ENCODE assay signal across 8 cellular contexts in the genomic region with DNA sequence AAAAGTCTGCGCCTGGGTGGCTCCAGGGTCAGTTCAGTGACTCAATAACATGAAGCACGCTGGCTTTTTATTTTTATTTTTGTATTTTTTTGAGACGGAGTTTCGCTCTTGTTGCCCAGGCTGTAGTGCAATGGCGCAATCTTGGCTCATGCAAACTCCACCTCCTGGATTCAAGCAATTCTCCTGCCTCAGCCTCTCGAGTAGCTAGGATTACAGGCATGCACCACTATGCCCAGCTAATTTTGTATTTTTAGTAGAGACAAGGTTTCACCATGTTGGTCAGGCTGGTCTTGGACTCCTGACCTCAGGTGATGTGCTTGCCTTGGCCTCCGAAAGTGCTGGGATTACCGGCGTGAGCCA. TPM values are rescaled to one million over a fixed set of nuclear protein-coding genes. Genes with fewer than 3 reads are reported as not detected.
DNase-seq lines count a peak whose midpoint lies in the region; ATAC-seq and TF ChIP-seq lines count a peak whose summit lies in the region.
"Not testable (repeated sequence)": the region's sequence is repeated elsewhere in the genome, so short reads cannot be mapped to it uniquely, and the experiment has no call there.

No MANE protein-coding gene starts in this region.

- H4K20me1 ChIP-seq in BLaER1, result not testable (repeated sequence)

- H3K27ac ChIP-seq in BLaER1, result peak overlapping the region; percentile 28; the same call in 1 of the 2 replicates
- H3K27ac ChIP-seq in right lobe of liver, result peak overlapping the region; percentile 59 to 91 (median 82)
- H3K27ac ChIP-seq in thoracic aorta, result not testable (repeated sequence)

- DNase-seq in MV-4-11 (lab: John Stamatoyannopoulos, UW) (peak; percentile 83), SIG-M5 treated with dmso at 0.1 percent for 504 hours (lab: John Stamatoyannopoulos, UW; ENCODE audit: unreplicated experiment) (peak; percentile 54), right lobe of liver (peak in 1 of 3 donors; percentile 35)
- DNase-seq in epithelial cell of proximal tubule (ENCODE audit: low read depth); sciatic nerve (ENCODE audit: low spot score); thoracic aorta (ENCODE audit: low spot score): not testable (repeated sequence)

- H3K4me1 ChIP-seq in BLaER1, result peaks cover 24% of the 10 kb centered on the region
- H3K4me1 ChIP-seq in right lobe of liver, result peaks cover 0 to 14% (median 3%) of the 10 kb centered on the region in 4 donors
- not testable (repeated sequence) for H3K4me1 ChIP-seq in thoracic aorta (ENCODE audit: control insufficient read depth in 1 of 2, low read depth in 2 of 2)

- TF ChIP-seq POLR2A in right lobe of liver (IDR thresholded peaks at IDR 0.05), result not testable (repeated sequence)

- not testable (repeated sequence) for H3K27me3 ChIP-seq in BLaER1; right lobe of liver; thoracic aorta (replicated peaks; ENCODE audit: insufficient read depth)

- peaks cover 10% of the 10 kb centered on the region for H3K9me3 ChIP-seq in BLaER1
- H3K9me3 ChIP-seq in right lobe of liver, thoracic aorta: not testable (repeated sequence)

- not testable (repeated sequence) for TF ChIP-seq CTCF in epithelial cell of proximal tubule (conservative IDR thresholded peaks at IDR 0.05; ENCODE audit: low read depth, low read length); right lobe of liver (IDR thresholded peaks at IDR 0.05); thoracic aorta (IDR thresholded peaks at IDR 0.05)

- H3K36me3 ChIP-seq in BLaER1, right lobe of liver, thoracic aorta: not testable (repeated sequence)

- peak; percentile 3 for ATAC-seq in GM19438 (IDR thresholded peaks at IDR 0.05; ENCODE audit: low read depth, unreplicated experiment)
- ATAC-seq in right lobe of liver, result peak; percentile 50 to 71 (median 60)
- ATAC-seq in sciatic nerve, result peak; percentile 27
- not testable (repeated sequence) for ATAC-seq in thoracic aorta (ENCODE audit: insufficient number of reproducible peaks, low FRiP score, low read depth)

- not testable (repeated sequence) for H3K9ac ChIP-seq in BLaER1

- H3K4me2 ChIP-seq in BLaER1, result peak overlapping the region; percentile 39

- intact Hi-C loops in right lobe of liver (cut with DNase I); sciatic nerve (cut with DNase I): not testable (repeated sequence)

- not testable (repeated sequence) for H3K4me3 ChIP-seq in BLaER1
- H3K4me3 ChIP-seq in epithelial cell of proximal tubule (ENCODE audit: low read depth, low read length) (peak overlapping the region; percentile 53), right lobe of liver (peak overlapping the region; percentile 20 to 57 (median 56)), thoracic aorta (peak overlapping the region; percentile 46)

- WGBS in right lobe of liver (ENCODE audit: insufficient coverage, low coverage, low lambda C conversion rate, missing lambda C conversion rate), result 32% methylated on average over 9 of the region's 9 CpGs

RNA-seq across cellular contexts. Expression of a gene that starts 51.0 kb away (rescaled TPM):
- total RNA-seq in epithelial cell of proximal tubule, result 15.4 and 19.8 TPM in 2 replicates
- 10 to 100 TPM in 4 of 6 experiments, 1 to 10 TPM in 2; 7.2 to 21.7 (median 12.4) TPM for total RNA-seq in right lobe of liver
- total RNA-seq in sciatic nerve, result 14.3 TPM
- 10 to 100 TPM; 24.2 to 33.8 TPM for total RNA-seq in thoracic aorta
